16 cellular contexts compared by ENCODE assay signal in the genomic region with DNA sequence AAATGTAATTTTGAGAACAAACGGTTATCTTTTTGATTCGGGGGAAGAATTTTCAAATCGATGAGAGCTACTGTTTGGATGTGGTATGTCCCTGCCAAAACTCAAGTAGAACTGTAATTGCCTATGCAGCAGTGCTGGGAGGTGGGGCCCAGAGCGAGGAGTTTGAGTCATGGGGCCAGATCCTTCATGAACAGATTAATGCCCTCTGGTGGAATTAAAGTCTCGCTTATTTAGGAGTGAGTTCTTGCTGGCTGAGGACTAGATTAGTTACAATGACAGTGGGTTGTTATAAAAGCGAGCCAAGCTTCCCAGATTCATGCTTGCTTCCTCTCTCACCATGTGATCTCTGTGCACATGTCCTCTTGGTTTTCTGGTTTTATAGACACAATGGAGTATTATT. TPM values are rescaled to one million over a fixed set of nuclear protein-coding genes. Genes with fewer than 3 reads are reported as not detected.
DNase-seq lines count a peak whose midpoint lies in the region; ATAC-seq, FAIRE-seq and TF ChIP-seq lines count a peak whose summit lies in the region.
"Had no signal": no experiment of that assay in that cellular context is flagged by ENCODE, and none has a peak within 500 bp of the region (broad histone marks: within the 10 kb centered on the region; RNA-seq: fewer than 3 reads in every experiment).

No MANE protein-coding gene starts in this region.

- TF ChIP-seq RAD21 in HepG2 (CRISPR knock-in tag; IDR thresholded peaks at IDR 0.05) = no peak

- CTCF ChIA-PET in HepG2 (lab: Yijun Ruan, JAX; ENCODE audit: low intra/inter-chr PET ratio, low total read pairs) = no interaction called here

- no peaks in the 10 kb centered on the region for H3K27me3 ChIP-seq in right lobe of liver
- no peaks in the 10 kb centered on the region; a peak in 1 of 5 replicates for H3K27me3 ChIP-seq in HepG2 (ENCODE audit: control insufficient read depth in 1 of 2, insufficient read depth in 2 of 2, low read length in 2 of 2)
- H3K27me3 ChIP-seq in MG63 = peaks cover 5% of the 10 kb centered on the region; the same call in 1 of the 2 replicates
- no peaks in the 10 kb centered on the region for H3K27me3 ChIP-seq in endodermal cell (ENCODE audit: control insufficient read depth, insufficient read depth, low read length, poor library complexity, severe bottlenecking)

- H3K27ac ChIP-seq in right lobe of liver (no peak overlapping the region), HepG2 (ENCODE audit: extremely low read length, insufficient read depth, low read length) (no peak overlapping the region), endodermal cell (ENCODE audit: low read depth, low read length) (no peak overlapping the region)
- H3K27ac ChIP-seq: PC-9 had no signal

- H3K9ac ChIP-seq in HepG2 (ENCODE audit: insufficient read depth, low read depth, low read length) = no peak overlapping the region
- no peak overlapping the region for H3K9ac ChIP-seq in endodermal cell (ENCODE audit: extremely low read depth, low read length, poor library complexity, severe bottlenecking)

- DNase-seq in right lobe of liver (no peak), HepG2 (ENCODE audit: low spot score) (no peak), MG63 (peak; percentile 1), endodermal cell (peak; percentile 55), DMS 273 treated with DMSO at 0.1 percent for 48 hours (lab: John Stamatoyannopoulos, UW) (no peak)
- no peak for DNase-seq in effector CD8-positive, alpha-beta T cell (lab: John Stamatoyannopoulos, UW)
- DNase-seq: CD8-positive, alpha-beta T cell; EL; HCEC 1CT; NCI-H1048; NCI-H146; NCI-H226; NK-92 treated with Interleukin-12 subunit alpha and Interleukin-12 subunit beta, amount 100 ng/mL, for 24 hours; PC-9 had no signal

- no peaks in the 10 kb centered on the region for H3K79me2 ChIP-seq in HepG2 (ENCODE audit: insufficient read depth, low read length)

- H2AFZ ChIP-seq in HepG2 (ENCODE audit: low read length) = no peak overlapping the region
- H2AFZ ChIP-seq: PC-9 had no signal

- ATAC-seq in right lobe of liver (peak in 3 of 4 donors; percentile 30 to 74 (median 53)), HepG2 (no peak), GM18498 (IDR thresholded peaks at IDR 0.05; ENCODE audit: unreplicated experiment) (no peak)
- ATAC-seq: CD8-positive, alpha-beta T cell; Right ventricle myocardium inferior had no signal

- 81% methylated on average over 6 of the region's 6 CpGs for WGBS in right lobe of liver (ENCODE audit: insufficient coverage, low coverage, low lambda C conversion rate, missing lambda C conversion rate)
- WGBS in HepG2 (ENCODE audit: low lambda C conversion rate) = 39% methylated on average over 6 of the region's 6 CpGs
- WGBS in endodermal cell (ENCODE audit: insufficient coverage in 1 of 2, insufficient read length in 1 of 2), 2 experiments = 91 to 100% methylated on average over 3 to 6 of the region's 6 CpGs

- no peaks in the 10 kb centered on the region for H3K4me1 Mint-ChIP-seq in endodermal cell

- no peak overlapping the region for H3K4me2 ChIP-seq in HepG2 (ENCODE audit: low read depth, low read length)
- H3K4me2 ChIP-seq: PC-9 had no signal

- TF ChIP-seq POLR2A in right lobe of liver (IDR thresholded peaks at IDR 0.05) (no peak), HepG2 (IDR thresholded peaks at IDR 0.05; ENCODE audit: insufficient read depth in 1 of 2, low read depth in 2 of 2, low read length in 2 of 2) (no peak)

- H3K4me3 ChIP-seq in right lobe of liver = no peak overlapping the region
- H3K4me3 ChIP-seq in HepG2 (replicated peaks in 1 of 3; ENCODE audit: insufficient read depth in 1 of 3, low read depth in 2 of 3, low read length in 3 of 3) = no peak overlapping the region
- no peak overlapping the region for H3K4me3 ChIP-seq in MG63
- no peak overlapping the region for H3K4me3 ChIP-seq in endodermal cell (ENCODE audit: low read length)
- H3K4me3 ChIP-seq: PC-9 had no signal

- TF ChIP-seq EP300 in HepG2 (IDR thresholded peaks at IDR 0.05; ENCODE audit: low read depth in 2 of 2, low read length in 2 of 2) (no peak), HepG2 (CRISPR knock-in tag; IDR thresholded peaks at IDR 0.05; ENCODE audit: borderline replicate concordance) (no peak)

- H3K36me3 ChIP-seq in right lobe of liver (no peaks in the 10 kb centered on the region), HepG2 (replicated peaks in 1 of 2; ENCODE audit: control insufficient read depth in 1 of 2, insufficient read depth in 2 of 2, low read length in 2 of 2) (no peaks in the 10 kb centered on the region), MG63 (no peaks in the 10 kb centered on the region), endodermal cell (ENCODE audit: control insufficient read depth, insufficient read depth, low read length) (no peaks in the 10 kb centered on the region)

- H3K9me3 ChIP-seq in right lobe of liver (no peaks in the 10 kb centered on the region), HepG2 (ENCODE audit: low read length) (peaks cover 54% of the 10 kb centered on the region), MG63 (no peaks in the 10 kb centered on the region), endodermal cell (ENCODE audit: control insufficient read depth, low read length) (no peaks in the 10 kb centered on the region)

- POLR2A ChIA-PET in HepG2 (lab: Yijun Ruan, JAX) = no interaction called here

- H3K27ac Mint-ChIP-seq in endodermal cell = no peak overlapping the region
- H3K27ac Mint-ChIP-seq: CD8-positive, alpha-beta T cell had no signal

- BruUV-seq in HepG2 (replicated peaks; lab: Mats Ljungman, UMichigan) = no TSS peak

- FAIRE-seq in HepG2 (lab: Jason Lieb, UNC) = no peak

- TF ChIP-seq CTCF in right lobe of liver (IDR thresholded peaks at IDR 0.05) (no peak), HepG2 (CRISPR knock-in tag; IDR thresholded peaks at IDR 0.05) (no peak), endodermal cell (conservative IDR thresholded peaks at IDR 0.05) (peak; percentile 25)

- H3K4me3 Mint-ChIP-seq in endodermal cell = no peak overlapping the region
- H3K4me3 Mint-ChIP-seq: CD8-positive, alpha-beta T cell had no signal

- H3K27me3 Mint-ChIP-seq in endodermal cell (ENCODE audit: insufficient read depth) = no peaks in the 10 kb centered on the region

- in situ Hi-C loops in HepG2 (cut with HindIII; ENCODE audit: extremely low pct_ligation_motif_present, low pct_unique_long_range_greater_than_20kb) = no loop called here

- H3K9me3 Mint-ChIP-seq in endodermal cell = no peaks in the 10 kb centered on the region

- intact Hi-C loops in right lobe of liver (cut with DNase I) (no loop called here), HepG2 (cut with micrococcal nuclease; ENCODE audit: unreplicated experiment) (no loop called here)

- H3K4me1 ChIP-seq in right lobe of liver = peaks cover 0 to 11% (median 2%) of the 10 kb centered on the region in 4 donors
- no peaks in the 10 kb centered on the region for H3K4me1 ChIP-seq in HepG2 (ENCODE audit: insufficient read depth, low read length)
- H3K4me1 ChIP-seq in endodermal cell (ENCODE audit: control insufficient read depth, insufficient read depth, low read length) = no peaks in the 10 kb centered on the region

- H4K20me1 ChIP-seq in HepG2 (ENCODE audit: insufficient read depth, low read length) = no peaks in the 10 kb centered on the region

- no peaks in the 10 kb centered on the region for H3K36me3 Mint-ChIP-seq in endodermal cell (ENCODE audit: low read depth)
- H3K36me3 Mint-ChIP-seq: CD8-positive, alpha-beta T cell had no signal

RNA-seq across cellular contexts. Expression of a gene that starts 11.8 kb away (rescaled TPM):
- not detected for total RNA-seq in right lobe of liver
- not detected in 2 replicates for total RNA-seq in HepG2 (2016; rRNA removed; fragmentation: Illumina TruSeq; extraction: Trizol)
- total RNA-seq in HepG2 (2016; cell fraction: cytosol; rRNA removed; fragmentation: Illumina TruSeq; extraction: Trizol; ENCODE audit: low read depth) = not detected in 2 replicates
- not detected in 2 replicates for total RNA-seq in HepG2 (2016; cell fraction: insoluble cytoplasmic fraction; rRNA removed; fragmentation: Illumina TruSeq; extraction: Trizol)
- total RNA-seq in HepG2 (2016; cell fraction: membrane; rRNA removed; fragmentation: Illumina TruSeq; extraction: Trizol) = not detected in 2 replicates
- total RNA-seq in HepG2 (2016; cell fraction: nucleus; rRNA removed; fragmentation: Illumina TruSeq; extraction: Trizol) = not detected in 2 replicates
- not detected in 2 replicates for polyA plus RNA-seq in HepG2 (2011; rRNA removed)
- polyA plus RNA-seq in HepG2 (2011; cell fraction: cytosol; rRNA removed) = not detected in 2 replicates
- not detected in 2 replicates for polyA plus RNA-seq in HepG2 (2011; cell fraction: nucleus; rRNA removed)
- not detected in 2 replicates for polyA plus RNA-seq in HepG2 (2012)
- polyA plus RNA-seq in HepG2 (2016; cell fraction: cytosol; fragmentation: Illumina TruSeq; extraction: Trizol; ENCODE audit: low read depth) = not detected in 2 replicates
- not detected in 2 replicates for polyA plus RNA-seq in HepG2 (2016; cell fraction: insoluble cytoplasmic fraction; fragmentation: Illumina TruSeq; extraction: Trizol; ENCODE audit: low read depth)
- polyA plus RNA-seq in HepG2 (2016; cell fraction: membrane; fragmentation: Illumina TruSeq; extraction: Trizol; ENCODE audit: low read depth) = not detected in 2 replicates
- not detected in 2 replicates for polyA plus RNA-seq in HepG2 (2016; cell fraction: nucleus; fragmentation: Illumina TruSeq; extraction: Trizol; ENCODE audit: insufficient read depth, low read depth)
- not detected in 2 replicates for polyA minus RNA-seq in HepG2 (2011; rRNA and poly(A)+ RNA removed; ENCODE audit: low replicate concordance)
- polyA minus RNA-seq in HepG2 (2011; cell fraction: cytosol; rRNA and poly(A)+ RNA removed) = not detected in 2 replicates
- polyA minus RNA-seq in HepG2 (2011; cell fraction: nucleus; rRNA and poly(A)+ RNA removed) = not detected in 2 replicates
- total RNA-seq in MG63 (2014; rRNA removed; shearing (Covaris generic); ENCODE audit: low replicate concordance) = not detected in 2 replicates
- not detected for total RNA-seq in endodermal cell
- polyA plus RNA-seq in endodermal cell (2013, experiment 1 of 2) = not detected
- not detected for polyA plus RNA-seq in endodermal cell (2013, experiment 2 of 2)
- total RNA-seq: CD8-positive, alpha-beta T cell; PC-9; Right ventricle myocardium inferior had no signal

RNA-seq across cellular contexts. Expression of a gene that starts 18.4 kb away (rescaled TPM):
- total RNA-seq in right lobe of liver = not detected
- not detected in 2 replicates for total RNA-seq in HepG2 (2016; rRNA removed; fragmentation: Illumina TruSeq; extraction: Trizol)
- total RNA-seq in HepG2 (2016; cell fraction: cytosol; rRNA removed; fragmentation: Illumina TruSeq; extraction: Trizol; ENCODE audit: low read depth) = not detected in 2 replicates
- not detected in 2 replicates for total RNA-seq in HepG2 (2016; cell fraction: insoluble cytoplasmic fraction; rRNA removed; fragmentation: Illumina TruSeq; extraction: Trizol)
- total RNA-seq in HepG2 (2016; cell fraction: membrane; rRNA removed; fragmentation: Illumina TruSeq; extraction: Trizol) = not detected in 2 replicates
- not detected in 2 replicates for total RNA-seq in HepG2 (2016; cell fraction: nucleus; rRNA removed; fragmentation: Illumina TruSeq; extraction: Trizol)
- polyA plus RNA-seq in HepG2 (2011; rRNA removed) = not detected in 2 replicates
- not detected in 2 replicates for polyA plus RNA-seq in HepG2 (2011; cell fraction: cytosol; rRNA removed)
- polyA plus RNA-seq in HepG2 (2011; cell fraction: nucleus; rRNA removed) = not detected in 2 replicates
- polyA plus RNA-seq in HepG2 (2012) = not detected in 2 replicates
- not detected in 2 replicates for polyA plus RNA-seq in HepG2 (2016; cell fraction: cytosol; fragmentation: Illumina TruSeq; extraction: Trizol; ENCODE audit: low read depth)
- not detected in 2 replicates for polyA plus RNA-seq in HepG2 (2016; cell fraction: insoluble cytoplasmic fraction; fragmentation: Illumina TruSeq; extraction: Trizol; ENCODE audit: low read depth)
- not detected in 2 replicates for polyA plus RNA-seq in HepG2 (2016; cell fraction: membrane; fragmentation: Illumina TruSeq; extraction: Trizol; ENCODE audit: low read depth)
- not detected in 2 replicates for polyA plus RNA-seq in HepG2 (2016; cell fraction: nucleus; fragmentation: Illumina TruSeq; extraction: Trizol; ENCODE audit: insufficient read depth, low read depth)
- polyA minus RNA-seq in HepG2 (2011; rRNA and poly(A)+ RNA removed; ENCODE audit: low replicate concordance) = not detected in 2 replicates
- polyA minus RNA-seq in HepG2 (2011; cell fraction: cytosol; rRNA and poly(A)+ RNA removed) = not detected in 2 replicates
- not detected in 2 replicates for polyA minus RNA-seq in HepG2 (2011; cell fraction: nucleus; rRNA and poly(A)+ RNA removed)
- total RNA-seq in MG63 (2014; rRNA removed; shearing (Covaris generic); ENCODE audit: low replicate concordance) = not detected in 2 replicates
- total RNA-seq in endodermal cell = not detected
- not detected for polyA plus RNA-seq in endodermal cell (2013, experiment 1 of 2)
- polyA plus RNA-seq in endodermal cell (2013, experiment 2 of 2) = not detected
- total RNA-seq: CD8-positive, alpha-beta T cell; PC-9; Right ventricle myocardium inferior had no signal

RNA-seq across cellular contexts. Expression of a gene that starts 25.0 kb away (rescaled TPM):
- total RNA-seq in right lobe of liver (not detected), HepG2 (2016; rRNA removed; fragmentation: Illumina TruSeq; extraction: Trizol) (not detected in 2 replicates), endodermal cell (not detected)
- not detected in 2 replicates for total RNA-seq in HepG2 (2016; cell fraction: cytosol; rRNA removed; fragmentation: Illumina TruSeq; extraction: Trizol; ENCODE audit: low read depth)
- not detected in 2 replicates for total RNA-seq in HepG2 (2016; cell fraction: insoluble cytoplasmic fraction; rRNA removed; fragmentation: Illumina TruSeq; extraction: Trizol)
- not detected in 2 replicates for total RNA-seq in HepG2 (2016; cell fraction: membrane; rRNA removed; fragmentation: Illumina TruSeq; extraction: Trizol)
- not detected in 2 replicates for total RNA-seq in HepG2 (2016; cell fraction: nucleus; rRNA removed; fragmentation: Illumina TruSeq; extraction: Trizol)
- polyA plus RNA-seq in HepG2 (2011; rRNA removed) = not detected in 2 replicates
- 0.03 TPM in 1 of 2 replicates, not detected in the other for polyA plus RNA-seq in HepG2 (2011; cell fraction: cytosol; rRNA removed)
- not detected in 2 replicates for polyA plus RNA-seq in HepG2 (2011; cell fraction: nucleus; rRNA removed)
- not detected in 2 replicates for polyA plus RNA-seq in HepG2 (2012)
- not detected in 2 replicates for polyA plus RNA-seq in HepG2 (2016; cell fraction: cytosol; fragmentation: Illumina TruSeq; extraction: Trizol; ENCODE audit: low read depth)
- not detected in 2 replicates for polyA plus RNA-seq in HepG2 (2016; cell fraction: insoluble cytoplasmic fraction; fragmentation: Illumina TruSeq; extraction: Trizol; ENCODE audit: low read depth)
- not detected in 2 replicates for polyA plus RNA-seq in HepG2 (2016; cell fraction: membrane; fragmentation: Illumina TruSeq; extraction: Trizol; ENCODE audit: low read depth)
- not detected in 2 replicates for polyA plus RNA-seq in HepG2 (2016; cell fraction: nucleus; fragmentation: Illumina TruSeq; extraction: Trizol; ENCODE audit: insufficient read depth, low read depth)
- polyA minus RNA-seq in HepG2 (2011; rRNA and poly(A)+ RNA removed; ENCODE audit: low replicate concordance) = not detected in 2 replicates
- not detected in 2 replicates for polyA minus RNA-seq in HepG2 (2011; cell fraction: cytosol; rRNA and poly(A)+ RNA removed)
- not detected in 2 replicates for polyA minus RNA-seq in HepG2 (2011; cell fraction: nucleus; rRNA and poly(A)+ RNA removed)
- total RNA-seq in MG63 (2014; rRNA removed; shearing (Covaris generic); ENCODE audit: low replicate concordance) = not detected in 2 replicates
- not detected for polyA plus RNA-seq in endodermal cell (2013, experiment 1 of 2)
- polyA plus RNA-seq in endodermal cell (2013, experiment 2 of 2) = not detected
- total RNA-seq: CD8-positive, alpha-beta T cell; PC-9; Right ventricle myocardium inferior had no signal

RNA-seq across cellular contexts. Expression of a gene that starts 31.5 kb away (rescaled TPM):
- total RNA-seq in right lobe of liver (not detected), HepG2 (2016; rRNA removed; fragmentation: Illumina TruSeq; extraction: Trizol) (not detected in 2 replicates), endodermal cell (not detected)
- not detected in 2 replicates for total RNA-seq in HepG2 (2016; cell fraction: cytosol; rRNA removed; fragmentation: Illumina TruSeq; extraction: Trizol; ENCODE audit: low read depth)
- not detected in 2 replicates for total RNA-seq in HepG2 (2016; cell fraction: insoluble cytoplasmic fraction; rRNA removed; fragmentation: Illumina TruSeq; extraction: Trizol)
- not detected in 2 replicates for total RNA-seq in HepG2 (2016; cell fraction: membrane; rRNA removed; fragmentation: Illumina TruSeq; extraction: Trizol)
- total RNA-seq in HepG2 (2016; cell fraction: nucleus; rRNA removed; fragmentation: Illumina TruSeq; extraction: Trizol) = not detected in 2 replicates
- not detected in 2 replicates for polyA plus RNA-seq in HepG2 (2011; rRNA removed)
- polyA plus RNA-seq in HepG2 (2011; cell fraction: cytosol; rRNA removed) = not detected in 2 replicates
- polyA plus RNA-seq in HepG2 (2011; cell fraction: nucleus; rRNA removed) = not detected in 2 replicates
- polyA plus RNA-seq in HepG2 (2012) = not detected in 2 replicates
- not detected in 2 replicates for polyA plus RNA-seq in HepG2 (2016; cell fraction: cytosol; fragmentation: Illumina TruSeq; extraction: Trizol; ENCODE audit: low read depth)
- polyA plus RNA-seq in HepG2 (2016; cell fraction: insoluble cytoplasmic fraction; fragmentation: Illumina TruSeq; extraction: Trizol; ENCODE audit: low read depth) = not detected in 2 replicates
- polyA plus RNA-seq in HepG2 (2016; cell fraction: membrane; fragmentation: Illumina TruSeq; extraction: Trizol; ENCODE audit: low read depth) = not detected in 2 replicates
- polyA plus RNA-seq in HepG2 (2016; cell fraction: nucleus; fragmentation: Illumina TruSeq; extraction: Trizol; ENCODE audit: insufficient read depth, low read depth) = not detected in 2 replicates
- polyA minus RNA-seq in HepG2 (2011; rRNA and poly(A)+ RNA removed; ENCODE audit: low replicate concordance) = not detected in 2 replicates
- not detected in 2 replicates for polyA minus RNA-seq in HepG2 (2011; cell fraction: cytosol; rRNA and poly(A)+ RNA removed)
- polyA minus RNA-seq in HepG2 (2011; cell fraction: nucleus; rRNA and poly(A)+ RNA removed) = not detected in 2 replicates
- not detected in 2 replicates for total RNA-seq in MG63 (2014; rRNA removed; shearing (Covaris generic); ENCODE audit: low replicate concordance)
- not detected for polyA plus RNA-seq in endodermal cell (2013, experiment 1 of 2)
- polyA plus RNA-seq in endodermal cell (2013, experiment 2 of 2) = not detected
- total RNA-seq: CD8-positive, alpha-beta T cell; PC-9; Right ventricle myocardium inferior had no signal

RNA-seq across cellular contexts. Expression of a gene that starts 38.1 kb away (rescaled TPM):
- total RNA-seq in right lobe of liver = not detected
- not detected in 2 replicates for total RNA-seq in HepG2 (2016; rRNA removed; fragmentation: Illumina TruSeq; extraction: Trizol)
- not detected in 2 replicates for total RNA-seq in HepG2 (2016; cell fraction: cytosol; rRNA removed; fragmentation: Illumina TruSeq; extraction: Trizol; ENCODE audit: low read depth)
- not detected in 2 replicates for total RNA-seq in HepG2 (2016; cell fraction: insoluble cytoplasmic fraction; rRNA removed; fragmentation: Illumina TruSeq; extraction: Trizol)
- total RNA-seq in HepG2 (2016; cell fraction: membrane; rRNA removed; fragmentation: Illumina TruSeq; extraction: Trizol) = not detected in 2 replicates
- total RNA-seq in HepG2 (2016; cell fraction: nucleus; rRNA removed; fragmentation: Illumina TruSeq; extraction: Trizol) = not detected in 2 replicates
- polyA plus RNA-seq in HepG2 (2011; rRNA removed) = not detected in 2 replicates
- not detected in 2 replicates for polyA plus RNA-seq in HepG2 (2011; cell fraction: cytosol; rRNA removed)
- not detected in 2 replicates for polyA plus RNA-seq in HepG2 (2011; cell fraction: nucleus; rRNA removed)
- polyA plus RNA-seq in HepG2 (2012) = not detected in 2 replicates
- not detected in 2 replicates for polyA plus RNA-seq in HepG2 (2016; cell fraction: cytosol; fragmentation: Illumina TruSeq; extraction: Trizol; ENCODE audit: low read depth)
- not detected in 2 replicates for polyA plus RNA-seq in HepG2 (2016; cell fraction: insoluble cytoplasmic fraction; fragmentation: Illumina TruSeq; extraction: Trizol; ENCODE audit: low read depth)
- not detected in 2 replicates for polyA plus RNA-seq in HepG2 (2016; cell fraction: membrane; fragmentation: Illumina TruSeq; extraction: Trizol; ENCODE audit: low read depth)
- not detected in 2 replicates for polyA plus RNA-seq in HepG2 (2016; cell fraction: nucleus; fragmentation: Illumina TruSeq; extraction: Trizol; ENCODE audit: insufficient read depth, low read depth)
- polyA minus RNA-seq in HepG2 (2011; rRNA and poly(A)+ RNA removed; ENCODE audit: low replicate concordance) = not detected in 2 replicates
- polyA minus RNA-seq in HepG2 (2011; cell fraction: cytosol; rRNA and poly(A)+ RNA removed) = not detected in 2 replicates
- polyA minus RNA-seq in HepG2 (2011; cell fraction: nucleus; rRNA and poly(A)+ RNA removed) = not detected in 2 replicates
- total RNA-seq in MG63 (2014; rRNA removed; shearing (Covaris generic); ENCODE audit: low replicate concordance) = not detected in 2 replicates
- total RNA-seq in endodermal cell = not detected
- not detected for polyA plus RNA-seq in endodermal cell (2013, experiment 1 of 2)
- not detected for polyA plus RNA-seq in endodermal cell (2013, experiment 2 of 2)
- total RNA-seq: CD8-positive, alpha-beta T cell; PC-9; Right ventricle myocardium inferior had no signal

Comparison
In these comparisons a context has a peak if more than half of its experiments do, and no peak if none do; other contexts are left out.
1. ATAC-seq: peak in right lobe of liver (3 of 4); none in HepG2 (single experiment) and GM18498 (single experiment).
2. DNase-seq: peak in MG63 (single experiment) and endodermal cell (single experiment); none in right lobe of liver (0 of 3), HepG2 (single experiment), DMS 273 treated with DMSO at 0.1 percent for 48 hours (single experiment) and effector CD8-positive, alpha-beta T cell (single experiment).